ENCODE assay signal across 31 cellular contexts in the genomic region with DNA sequence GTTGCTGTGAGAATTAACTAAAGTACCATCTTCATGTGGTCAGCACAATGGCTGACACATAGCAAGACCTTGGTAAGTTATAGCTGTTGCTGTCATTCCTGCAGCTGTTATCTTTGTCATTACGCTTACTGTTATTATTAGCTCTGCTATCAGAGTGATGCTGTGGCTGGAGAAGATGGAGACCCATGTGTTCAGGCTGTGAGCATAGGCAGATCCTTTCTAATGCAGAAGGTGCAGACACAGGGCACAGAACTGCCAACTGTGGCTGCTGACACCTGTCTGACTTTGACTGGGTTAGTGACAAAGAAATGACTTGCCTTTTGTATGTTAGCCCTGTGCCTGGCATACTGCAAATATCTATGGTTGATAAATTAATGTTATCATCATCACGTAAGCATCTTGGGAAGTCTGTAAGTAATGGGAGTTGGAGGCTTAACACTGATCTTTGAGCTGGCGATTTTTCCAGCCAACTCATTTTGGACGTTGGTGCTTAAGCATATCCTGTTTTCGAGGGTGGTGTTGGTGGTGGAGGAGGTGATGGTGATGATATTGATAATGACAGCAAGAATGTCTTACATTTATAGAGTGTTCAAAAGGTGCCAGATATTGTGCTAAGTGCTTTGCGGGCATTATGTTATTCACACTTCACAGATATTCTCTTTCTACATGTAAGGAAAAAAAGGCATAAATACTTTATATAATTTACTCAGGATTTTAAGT.
DNase-seq lines count a peak whose midpoint lies in the region; ATAC-seq and TF ChIP-seq lines count a peak whose summit lies in the region.
"Had no signal": no experiment of that assay in that cellular context is flagged by ENCODE, and none has a peak within 500 bp of the region (broad histone marks: within the 10 kb centered on the region; RNA-seq: fewer than 3 reads in every experiment).

No MANE protein-coding gene starts in this region.

- H3K36me3 ChIP-seq in right atrium auricular region, result no peaks in the 10 kb centered on the region
- H3K36me3 ChIP-seq: colonic mucosa, Peyer's patch had no signal

- DNase-seq in activated CD4-positive, CD25-positive, alpha-beta regulatory T cell (lab: John Stamatoyannopoulos, UW), result no peak
- DNase-seq in left cardiac atrium (no peak), right atrium auricular region (ENCODE audit: low spot score) (no peak), myocyte (ENCODE audit: low read depth) (peak; percentile 75), NCI-H446 (lab: John Stamatoyannopoulos, UW) (no peak), COLO829 (ENCODE audit: low spot score) (no peak)
- DNase-seq in stimulated activated naive CD4-positive, alpha-beta T cell treated with Interleukin-2 at 50 U/mL for 16 hours (lab: John Stamatoyannopoulos, UW), result no peak
- DNase-seq: anterior cingulate cortex; C1 segment of cervical spinal cord; Calu3; colonic mucosa; DMS79 treated with DMSO at 0.1 percent for 48 hours; effector CD4-positive, alpha-beta T cell; GDM1; mesendoderm; NCI-H1092; NCI-H1694 treated with DMSO at 0.1 percent for 48 hours; NCI-H82; nucleus accumbens; Peyer's patch; stimulated activated CD4-positive, alpha-beta T cell treated with anti-CD3 and anti-CD28 coated beads, Interleukin-15, amount 100 ng/mL, for 24 hours; substantia nigra; SW 1271; trophoblast cell had no signal

- H3K4me1 ChIP-seq in right atrium auricular region, result peaks cover 0 to 5% of the 10 kb centered on the region in 2 donors
- H3K4me1 ChIP-seq: colonic mucosa, Peyer's patch had no signal

- H3K4me3 ChIP-seq in right atrium auricular region, result no peak overlapping the region
- H3K4me3 ChIP-seq: colonic mucosa, K562, Peyer's patch had no signal

- peak; percentile 46 to 59 for ATAC-seq in activated CD4-positive, CD25-positive, alpha-beta regulatory T cell treated with anti-CD3 and anti-CD28 coated beads, Interleukin-2, amount 50 U/mL, for 24 hours
- ATAC-seq in left cardiac atrium, result peak; percentile 72 to 78
- ATAC-seq: activated naive CD4-positive, alpha-beta T cell treated with anti-CD3 and anti-CD28 coated beads, Interleukin-2, amount 50 U/mL, for 72 hours; HCT116; K562; stimulated activated memory B cell treated with anti-CD40 and anti-IgM and Interleukin-4, amounts not matched to agents 10 μg/mL and 1 μg/mL and 100 μg/mL, for 72 hours had no signal

- no peak for TF ChIP-seq CTCF in right atrium auricular region (IDR thresholded peaks at IDR 0.05)

- no peak overlapping the region for H3K27ac ChIP-seq in right atrium auricular region
- H3K27ac ChIP-seq: 22Rv1, colonic mucosa, epithelial cell of prostate, Peyer's patch had no signal

- H3K9me3 ChIP-seq in right atrium auricular region, result no peaks in the 10 kb centered on the region
- H3K9me3 ChIP-seq: colonic mucosa, Peyer's patch had no signal

- intact Hi-C loops in left cardiac atrium (cut with DNase I), result no loop called here

- no peaks in the 10 kb centered on the region for H3K27me3 ChIP-seq in right atrium auricular region
- H3K27me3 ChIP-seq: colonic mucosa, Peyer's patch had no signal
